Comparison of ENCODE assay signal across 1 cellular context in genomic region chr5:38809388-38810359, GRCh38.
TF ChIP-seq lines count a peak whose summit lies in the region.

No MANE protein-coding gene starts in this region.

TF ChIP-seq in K562, 482 proteins besides CTCF, POLR2A, EP300 and RAD21 (continued from another document and continues in another):
- TF ChIP-seq ZBTB2 (IDR thresholded peaks at IDR 0.05) (no peak), GABPA (tag; conservative IDR thresholded peaks at IDR 0.05; ENCODE audit: low read depth) (peak; percentile 27; the same call in 1 of the 2 replicates), ZNF384 (IDR thresholded peaks at IDR 0.05; ENCODE audit: low read depth, low read length) (peak; percentile 74), DIDO1 (tag; IDR thresholded peaks at IDR 0.05; ENCODE audit: low read depth) (0 out of 2 replicates have a peak, but pooled peaks have one; percentile 36), MAFF (IDR thresholded peaks at IDR 0.05; ENCODE audit: low read length) (0 out of 2 replicates have a peak, but pooled peaks have one; percentile 1), STAT6 (CRISPR knock-in tag; IDR thresholded peaks at IDR 0.05) (no peak), ZNF639 (CRISPR knock-in tag; conservative IDR thresholded peaks at IDR 0.05 in 1 of 2, IDR thresholded peaks at IDR 0.05 in 1 of 2) (no peak), BRD4 (IDR thresholded peaks at IDR 0.05) (no peak), MAFG (tag; conservative IDR thresholded peaks at IDR 0.05) (peak; percentile 88), ESRRA (IDR thresholded peaks at IDR 0.05; ENCODE audit: borderline replicate concordance, low read depth) (peak; percentile 47; the same call in 1 of the 2 replicates), DEAF1 (CRISPR knock-in tag; IDR thresholded peaks at IDR 0.05) (peak; percentile 94), CREB1 (IDR thresholded peaks at IDR 0.05) (no peak), CREB1 (CRISPR knock-in tag; IDR thresholded peaks at IDR 0.05) (no peak), RCOR1 (IDR thresholded peaks at IDR 0.05; ENCODE audit: borderline replicate concordance in 1 of 2, low read depth in 2 of 2, low read length in 2 of 2) (peak in 1 of 2 experiments; percentile 78; a peak in 2 of 4 replicates), BDP1 (IDR thresholded peaks at IDR 0.05; ENCODE audit: insufficient read depth, insufficient read length) (no peak), MAFK (IDR thresholded peaks at IDR 0.05; ENCODE audit: low read length) (no peak), NR4A1 (CRISPR knock-in tag; IDR thresholded peaks at IDR 0.05) (no peak), NR4A1 (tag; IDR thresholded peaks at IDR 0.05) (0 out of 2 replicates have a peak, but pooled peaks have one; percentile 27), MYC (IDR thresholded peaks at IDR 0.05; ENCODE audit: low read depth, low read length) (0 out of 2 replicates have a peak, but pooled peaks have one; percentile 10), MYC (CRISPR knock-in tag; IDR thresholded peaks at IDR 0.05; ENCODE audit: borderline replicate concordance, low read depth) (no peak), HSF4 (CRISPR knock-in tag; IDR thresholded peaks at IDR 0.05; ENCODE audit: borderline replicate concordance) (no peak), RBM34 (IDR thresholded peaks at IDR 0.05; ENCODE audit: borderline replicate concordance, insufficient read depth, low read length) (no peak), SRF (CRISPR knock-in tag; IDR thresholded peaks at IDR 0.05) (no peak), JUN (IDR thresholded peaks at IDR 0.05; ENCODE audit: borderline replicate concordance, low read depth, low read length) (0 out of 2 replicates have a peak, but pooled peaks have one; percentile 9), JUN (CRISPR knock-in tag; IDR thresholded peaks at IDR 0.05; ENCODE audit: borderline replicate concordance) (no peak), SRSF3 (IDR thresholded peaks at IDR 0.05; ENCODE audit: insufficient read depth, low read length) (no peak), NFE2L1 (tag; IDR thresholded peaks at IDR 0.05; ENCODE audit: borderline replicate concordance, low read depth) (peak; percentile 57; the same call in 1 of the 2 replicates), ZNF311 (CRISPR knock-in tag; IDR thresholded peaks at IDR 0.05) (0 out of 2 replicates have a peak, but pooled peaks have one; percentile 9), GTF3C2 (IDR thresholded peaks at IDR 0.05; ENCODE audit: borderline replicate concordance, extremely low read depth, insufficient read length) (no peak), ZNF217 (CRISPR knock-in tag; IDR thresholded peaks at IDR 0.05) (no peak), C11orf30 (IDR thresholded peaks at IDR 0.05; ENCODE audit: low read depth) (peak; percentile 71), PHF20 (IDR thresholded peaks at IDR 0.05; ENCODE audit: partially characterized antibody) (no peak), HDGF (IDR thresholded peaks at IDR 0.05) (no peak), ZBTB40 (IDR thresholded peaks at IDR 0.05) (no peak), ZBTB40 (CRISPR knock-in tag; IDR thresholded peaks at IDR 0.05) (no peak), GTF2F1 (IDR thresholded peaks at IDR 0.05; ENCODE audit: low read depth, low read length) (no peak), VEZF1 (CRISPR knock-in tag; IDR thresholded peaks at IDR 0.05) (no peak), DNMT1 (IDR thresholded peaks at IDR 0.05) (no peak), YY1 (IDR thresholded peaks at IDR 0.05; ENCODE audit: borderline replicate concordance in 1 of 3, control insufficient read depth in 1 of 3, extremely low read depth in 1 of 3, insufficient read depth in 3 of 3, insufficient read length in 1 of 3, insufficient replicate concordance in 2 of 3, low read depth in 1 of 3, low read length in 2 of 3) (peak in 1 of 3 experiments; percentile 60), ZNF316 (IDR thresholded peaks at IDR 0.05) (peak; percentile 67), XRCC5 (IDR thresholded peaks at IDR 0.05; ENCODE audit: low read depth, low read length) (peak; percentile 60; the same call in 1 of the 2 replicates)
